Comparison of ENCODE assay signal across 8 cellular contexts in the genomic region with DNA sequence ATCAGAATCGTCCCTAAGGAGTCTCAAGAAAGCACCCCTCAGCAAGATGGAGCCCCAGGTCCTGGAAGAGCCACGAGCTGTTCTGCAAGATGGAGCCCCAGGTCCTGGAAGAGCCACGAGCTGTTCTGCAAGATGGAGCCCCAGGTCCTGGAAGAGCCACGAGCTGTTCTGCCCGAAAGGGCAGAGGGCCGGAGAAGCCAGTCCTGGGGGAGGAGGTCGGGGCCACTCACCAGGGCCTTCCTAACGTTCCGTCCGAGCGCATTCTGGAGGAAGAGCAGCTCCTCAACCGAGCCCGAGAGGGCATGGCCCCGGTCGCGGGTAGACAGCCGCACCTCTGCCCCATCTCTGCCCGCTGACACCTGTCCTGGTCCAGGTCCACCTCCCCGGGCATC.
DNase-seq lines count a peak whose midpoint lies in the region; ATAC-seq, FAIRE-seq and TF ChIP-seq lines count a peak whose summit lies in the region.
"Not testable (repeated sequence)": the region's sequence is repeated elsewhere in the genome, so short reads cannot be mapped to it uniquely, and the experiment has no call there.

No MANE protein-coding gene starts in this region.

- H3K9ac ChIP-seq in Karpas-422 (ENCODE audit: low read length), result peak overlapping the region; percentile 99
- H3K9ac ChIP-seq in K562 (ENCODE audit: insufficient read depth in 1 of 2, low read depth in 2 of 2, low read length in 2 of 2), result peak overlapping the region; percentile 79 to 95

- not testable (repeated sequence) for TF ChIP-seq EP300 in K562 (IDR thresholded peaks at IDR 0.05; ENCODE audit: low read length); tibial nerve (IDR thresholded peaks at IDR 0.05)

- H3K4me3 ChIP-seq in Karpas-422 (ENCODE audit: low read length) (peak overlapping the region; percentile 97), K562 (peak overlapping the region; percentile 94), gastrocnemius medialis (peak overlapping the region; percentile 47 to 58 (median 48)), tibial nerve (peak overlapping the region; percentile 15 to 53 (median 38))

- not testable (repeated sequence) for H3K9me2 ChIP-seq in Karpas-422 (replicated peaks; ENCODE audit: insufficient read depth, low read length)

- not testable (repeated sequence) for H3K9me1 ChIP-seq in K562 (ENCODE audit: control insufficient read depth, insufficient read depth, low read length)

- FAIRE-seq in GM12892 (lab: Jason Lieb, UNC), result peak; percentile 85
- peak; percentile 72 for FAIRE-seq in K562 (lab: Jason Lieb, UNC)

- intact Hi-C loops in K562 (cut with micrococcal nuclease); gastrocnemius medialis (cut with DNase I; ENCODE audit: low total_unique reads): not testable (repeated sequence)

- CTCF ChIA-PET in K562 (lab: Yijun Ruan, JAX; ENCODE audit: low intra/inter-chr PET ratio), result not testable (repeated sequence)

- TF ChIP-seq RAD21 in K562 (CRISPR knock-in tag; conservative IDR thresholded peaks at IDR 0.05 in 1 of 2, IDR thresholded peaks at IDR 0.05 in 1 of 2), result not testable (repeated sequence)

- WGBS in K562 (ENCODE audit: insufficient coverage, low coverage, missing lambda C conversion rate), result 0% methylated on average over 10 of the region's 19 CpGs
- WGBS in tibial nerve, 2 donors, result 63 to 72% methylated on average over 16 to 18 of the region's 19 CpGs

- TSS peak; percentile 75 for BruUV-seq in K562 (replicated peaks; lab: Mats Ljungman, UMichigan)

- 0 out of 2 replicates have a peak overlapping the region, but pooled peaks have one; percentile 10 for H2AFZ ChIP-seq in Karpas-422 (ENCODE audit: low read length)
- H2AFZ ChIP-seq in K562 (ENCODE audit: low read depth, low read length), result peak overlapping the region; percentile 83

- H3K4me1 ChIP-seq in Karpas-422 (ENCODE audit: low read length) (peaks cover 30% of the 10 kb centered on the region), K562 (replicated peaks in 1 of 2; ENCODE audit: control insufficient read depth in 2 of 2, insufficient read depth in 2 of 2, low read length in 2 of 2) (peaks cover 12 to 48% of the 10 kb centered on the region in 2 experiments; a peak in 3 of 5 replicates)
- not testable (repeated sequence) for H3K4me1 ChIP-seq in gastrocnemius medialis, tibial nerve

- in situ Hi-C loops in K562 (cut with MboI); gastrocnemius medialis (cut with MboI; ENCODE audit: low sequenced_read_pairs in 4 of 4): not testable (repeated sequence)

- H3K27ac ChIP-seq in Karpas-422 (ENCODE audit: low read length) (peak overlapping the region; percentile 89), K562 (ENCODE audit: extremely low read depth, low read depth, low read length) (peak overlapping the region; percentile 76), gastrocnemius medialis (peak overlapping the region; percentile 55 to 77 (median 76)), tibial nerve (peak overlapping the region in 1 of 4 donors; percentile 72)

- H3K4me2 ChIP-seq in Karpas-422 (ENCODE audit: low read depth, low read length, poor library complexity, severe bottlenecking) (peak overlapping the region; percentile 96), K562 (ENCODE audit: insufficient read depth, low read length) (peak overlapping the region; percentile 86)

- peaks cover 28% of the 10 kb centered on the region for H4K20me1 ChIP-seq in Karpas-422 (ENCODE audit: insufficient read depth, low read depth, low read length)
- not testable (repeated sequence) for H4K20me1 ChIP-seq in K562 (replicated peaks; ENCODE audit: control insufficient read depth, insufficient read depth, low read length)

- H3K27me3 ChIP-seq in Karpas-422 (ENCODE audit: low read length); gastrocnemius medialis; tibial nerve: not testable (repeated sequence)
- peaks cover 0 to 13% of the 10 kb centered on the region in 2 experiments; a peak in 2 of 5 replicates for H3K27me3 ChIP-seq in K562 (ENCODE audit: control insufficient read depth in 2 of 2, insufficient read depth in 2 of 2, low read length in 2 of 2)

- H3K36me3 ChIP-seq in Karpas-422 (ENCODE audit: insufficient read depth, low read length) (peaks cover 46% of the 10 kb centered on the region), K562 (ENCODE audit: control insufficient read depth, insufficient read depth, low read length) (peaks cover 18% of the 10 kb centered on the region; the same call in 1 of the 3 replicates)
- H3K36me3 ChIP-seq in gastrocnemius medialis, tibial nerve: not testable (repeated sequence)

- POLR2A ChIA-PET in K562 (lab: Yijun Ruan, JAX), result interaction anchor here (0.6 to 1.6 kb wide), 8 partner anchors 9 to 812 kb away, joined by 3 to 7 read pairs (median 3); no protein-coding TSS in a partner anchor

- H3K79me2 ChIP-seq in Karpas-422 (ENCODE audit: low read length), result peaks cover 48% of the 10 kb centered on the region
- H3K79me2 ChIP-seq in K562 (ENCODE audit: control insufficient read depth, insufficient read depth, low read length), result peaks cover 53% of the 10 kb centered on the region

- ATAC-seq in GM21717 (IDR thresholded peaks at IDR 0.05; ENCODE audit: unreplicated experiment), result peak; percentile 35
- ATAC-seq in K562, result peak; percentile 74
- ATAC-seq in left lobe of liver, result peak; percentile 32
- ATAC-seq in gastrocnemius medialis, result peak; percentile 61 to 67

- not testable (repeated sequence) for TF ChIP-seq CTCF in K562 (IDR thresholded peaks at IDR 0.05 in 2 of 3, conservative IDR thresholded peaks at IDR 0.05 in 1 of 3; ENCODE audit: insufficient read depth in 2 of 3, low read depth in 1 of 3, low read length in 3 of 3); gastrocnemius medialis (IDR thresholded peaks at IDR 0.05 in 4 of 5, conservative IDR thresholded peaks at IDR 0.05 in 1 of 5); tibial nerve (IDR thresholded peaks at IDR 0.05)

- TF ChIP-seq POLR2A in GM12892 (IDR thresholded peaks at IDR 0.05; ENCODE audit: low read depth, low read length); K562 (conservative IDR thresholded peaks at IDR 0.05); gastrocnemius medialis (IDR thresholded peaks at IDR 0.05); tibial nerve (IDR thresholded peaks at IDR 0.05): not testable (repeated sequence)

- not testable (repeated sequence) for DNase-seq in GM12892 (ENCODE audit: insufficient read length); Karpas-422; left lobe of liver (ENCODE audit: low spot score); gastrocnemius medialis; tibial nerve (ENCODE audit: low spot score in 2 of 2)
- DNase-seq in activated CD4-positive, alpha-beta T cell treated with anti-CD3 and anti-CD28 coated beads, Interleukin-2, amount 50 U/mL, for 48 hours, result peak; percentile 51 to 62
- peak; percentile 8 to 56 (median 49) for DNase-seq in K562 (ENCODE audit: extremely low read depth in 1 of 4, low spot score in 3 of 4)

- H3K9me3 ChIP-seq in Karpas-422 (ENCODE audit: low read length); K562 (replicated peaks; ENCODE audit: control insufficient read depth, insufficient read depth, low read depth, low read length); gastrocnemius medialis; tibial nerve: not testable (repeated sequence)

TF ChIP-seq in K562, 482 proteins besides CTCF, POLR2A, EP300 and RAD21 (continues in another document):
- TF ChIP-seq KAT8 (IDR thresholded peaks at IDR 0.05; ENCODE audit: low read depth) (0 out of 2 replicates have a peak, but pooled peaks have one; percentile 37), CTBP1 (IDR thresholded peaks at IDR 0.05; ENCODE audit: borderline replicate concordance) (peak; percentile 92), HDAC2 (IDR thresholded peaks at IDR 0.05) (0 out of 2 replicates have a peak, but pooled peaks have one; percentile 44), KDM1A (IDR thresholded peaks at IDR 0.05) (peak; percentile 77 to 81; a peak in 3 of 4 replicates), SP1 (CRISPR knock-in tag; IDR thresholded peaks at IDR 0.05) (0 out of 2 replicates have a peak, but pooled peaks have one; percentile 5), ZNF232 (CRISPR knock-in tag; IDR thresholded peaks at IDR 0.05) (0 out of 2 replicates have a peak, but pooled peaks have one; percentile 23), HDAC1 (IDR thresholded peaks at IDR 0.05) (0 out of 4 replicates have a peak, but pooled peaks of 1 of the 2 experiments have one; percentile 20), RBFOX2 (IDR thresholded peaks at IDR 0.05; ENCODE audit: low read depth, low read length) (peak; percentile 47)
- TF ChIP-seq, protein P1, sequence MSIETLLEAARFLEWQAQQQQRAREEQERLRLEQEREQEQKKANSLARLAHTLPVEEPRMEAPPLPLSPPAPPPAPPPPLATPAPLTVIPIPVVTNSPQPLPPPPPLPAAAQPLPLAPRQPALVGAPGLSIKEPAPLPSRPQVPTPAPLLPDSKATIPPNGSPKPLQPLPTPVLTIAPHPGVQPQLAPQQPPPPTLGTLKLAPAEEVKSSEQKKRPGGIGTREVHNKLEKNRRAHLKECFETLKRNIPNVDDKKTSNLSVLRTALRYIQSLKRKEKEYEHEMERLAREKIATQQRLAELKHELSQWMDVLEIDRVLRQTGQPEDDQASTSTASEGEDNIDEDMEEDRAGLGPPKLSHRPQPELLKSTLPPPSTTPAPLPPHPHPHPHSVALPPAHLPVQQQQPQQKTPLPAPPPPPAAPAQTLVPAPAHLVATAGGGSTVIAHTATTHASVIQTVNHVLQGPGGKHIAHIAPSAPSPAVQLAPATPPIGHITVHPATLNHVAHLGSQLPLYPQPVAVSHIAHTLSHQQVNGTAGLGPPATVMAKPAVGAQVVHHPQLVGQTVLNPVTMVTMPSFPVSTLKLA (conservative IDR thresholded peaks at IDR 0.05), result peak in 1 of 2 experiments; percentile 54; a peak in 1 of 4 replicates

Comparison
In these comparisons a context has a peak if more than half of its experiments do, and no peak if none do; other contexts are left out.
1. H3K4me3 ChIP-seq: peak in every context shown above with its lines; median percentile 97 in Karpas-422; 94 in K562; 48 in gastrocnemius medialis; 38 in tibial nerve.